Comparison of ENCODE assay signal across 1 cellular context in the genomic region with DNA sequence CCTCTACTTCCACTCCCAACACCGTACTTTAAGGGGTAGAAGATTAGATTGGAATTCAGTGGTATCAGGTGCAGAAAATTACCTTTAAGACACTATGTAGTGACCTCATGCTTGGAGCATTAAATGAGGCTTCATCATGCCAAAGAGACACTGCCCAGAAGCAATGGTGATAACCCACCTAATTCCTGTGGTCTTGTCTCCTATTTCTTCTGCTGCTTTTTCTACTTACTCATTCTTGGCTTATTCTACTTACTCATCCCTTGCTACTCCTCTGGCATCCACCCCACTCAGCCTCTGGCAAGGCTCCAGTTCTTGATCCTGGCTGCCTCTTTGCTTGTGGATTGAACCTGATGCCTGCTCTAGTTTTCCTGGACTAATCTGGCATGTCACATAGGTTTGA.
TF ChIP-seq lines count a peak whose summit lies in the region.

No MANE protein-coding gene starts in this region.

TF ChIP-seq in SK-N-SH treated with all-trans-retinoic acid at 6 μM for 48 hours, 23 proteins besides CTCF, POLR2A, EP300 and RAD21 (continued from another document):
- TF ChIP-seq, protein P1, sequence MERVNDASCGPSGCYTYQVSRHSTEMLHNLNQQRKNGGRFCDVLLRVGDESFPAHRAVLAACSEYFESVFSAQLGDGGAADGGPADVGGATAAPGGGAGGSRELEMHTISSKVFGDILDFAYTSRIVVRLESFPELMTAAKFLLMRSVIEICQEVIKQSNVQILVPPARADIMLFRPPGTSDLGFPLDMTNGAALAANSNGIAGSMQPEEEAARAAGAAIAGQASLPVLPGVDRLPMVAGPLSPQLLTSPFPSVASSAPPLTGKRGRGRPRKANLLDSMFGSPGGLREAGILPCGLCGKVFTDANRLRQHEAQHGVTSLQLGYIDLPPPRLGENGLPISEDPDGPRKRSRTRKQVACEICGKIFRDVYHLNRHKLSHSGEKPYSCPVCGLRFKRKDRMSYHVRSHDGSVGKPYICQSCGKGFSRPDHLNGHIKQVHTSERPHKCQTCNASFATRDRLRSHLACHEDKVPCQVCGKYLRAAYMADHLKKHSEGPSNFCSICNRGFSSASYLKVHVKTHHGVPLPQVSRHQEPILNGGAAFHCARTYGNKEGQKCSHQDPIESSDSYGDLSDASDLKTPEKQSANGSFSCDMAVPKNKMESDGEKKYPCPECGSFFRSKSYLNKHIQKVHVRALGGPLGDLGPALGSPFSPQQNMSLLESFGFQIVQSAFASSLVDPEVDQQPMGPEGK (CRISPR knock-in tag; IDR thresholded peaks at IDR 0.05; ENCODE audit: borderline replicate concordance): 0 out of 2 replicates have a peak, but pooled peaks have one; percentile 43
- TF ChIP-seq TCF4 (CRISPR knock-in tag; IDR thresholded peaks at IDR 0.05; ENCODE audit: borderline replicate concordance): no peak
TF ChIP-seq in SK-N-SH treated with all-trans-retinoic acid at 6 μM for 48 hours: peak in this region for 6.
